Comparison of ENCODE assay signal across 1 cellular context in genomic region chr4:87006531-87007344, GRCh38.
A peak's percentile ranks its signal among the peaks of the same experiment; 100 is the strongest.
TF ChIP-seq lines count a peak whose summit lies in the region.

No MANE protein-coding gene starts in this region.

TF ChIP-seq in K562, 482 proteins besides CTCF, POLR2A, EP300 and RAD21 (continued from another document and continues in another):
- no peak for TF ChIP-seq FOXO4 (CRISPR knock-in tag; IDR thresholded peaks at IDR 0.05)
- TF ChIP-seq RBM39 (optimal IDR thresholded peaks at IDR 0.05; ENCODE audit: low read depth, low read length) = no peak
- TF ChIP-seq RAD51 (IDR thresholded peaks at IDR 0.05; ENCODE audit: borderline replicate concordance, low read depth) = no peak
- no peak; the same call in 1 of the 2 replicates for TF ChIP-seq NKRF (IDR thresholded peaks at IDR 0.05; ENCODE audit: borderline replicate concordance)
- no peak for TF ChIP-seq FOXK1 (CRISPR knock-in tag; IDR thresholded peaks at IDR 0.05; ENCODE audit: borderline replicate concordance)
- no peak for TF ChIP-seq HDAC8 (tag; IDR thresholded peaks at IDR 0.05)
- TF ChIP-seq RREB1 (CRISPR knock-in tag; IDR thresholded peaks at IDR 0.05) = no peak
- TF ChIP-seq RBM17 (IDR thresholded peaks at IDR 0.05; ENCODE audit: borderline replicate concordance, low read depth, low read length) = no peak
- TF ChIP-seq ZNF3 (CRISPR knock-in tag; IDR thresholded peaks at IDR 0.05) = no peak
- TF ChIP-seq ZNF134 (CRISPR knock-in tag; conservative IDR thresholded peaks at IDR 0.05) = no peak
- peak; percentile 59 to 95; a peak in 3 of 4 replicates for TF ChIP-seq BCLAF1 (IDR thresholded peaks at IDR 0.05; ENCODE audit: borderline replicate concordance in 1 of 2, control insufficient read depth in 1 of 2, low read depth in 2 of 2, low read length in 1 of 2)
- no peak for TF ChIP-seq PURB (CRISPR knock-in tag; IDR thresholded peaks at IDR 0.05; ENCODE audit: low read depth)
- no peak; the same call in 1 of the 2 replicates for TF ChIP-seq CREB1 (IDR thresholded peaks at IDR 0.05)
- peak; percentile 29; the same call in 1 of the 2 replicates for TF ChIP-seq CREB1 (CRISPR knock-in tag; IDR thresholded peaks at IDR 0.05)
- no peak for TF ChIP-seq CEBPB (tag; IDR thresholded peaks at IDR 0.05)
- TF ChIP-seq PREB (CRISPR knock-in tag; IDR thresholded peaks at IDR 0.05) = peak; percentile 86; the same call in 1 of the 2 replicates
- TF ChIP-seq SAP30 (IDR thresholded peaks at IDR 0.05; ENCODE audit: borderline replicate concordance, insufficient read depth, low read depth, low read length, poor library complexity, severe bottlenecking) = no peak
- no peak for TF ChIP-seq ZNF778 (CRISPR knock-in tag; IDR thresholded peaks at IDR 0.05)
- TF ChIP-seq MTA3 (IDR thresholded peaks at IDR 0.05; ENCODE audit: borderline replicate concordance) = peak; percentile 99
- TF ChIP-seq ZNF780A (CRISPR knock-in tag; IDR thresholded peaks at IDR 0.05) = no peak
- TF ChIP-seq TAF1 (IDR thresholded peaks at IDR 0.05; ENCODE audit: control insufficient read depth, extremely low read depth, insufficient read depth, low read length, severe bottlenecking) = peak; percentile 99
- TF ChIP-seq SPI1 (IDR thresholded peaks at IDR 0.05; ENCODE audit: borderline replicate concordance, low read depth, low read length) = no peak
- peak; percentile 100 for TF ChIP-seq POLR2G (IDR thresholded peaks at IDR 0.05; ENCODE audit: low read depth, low read length)
- no peak for TF ChIP-seq ZNF507 (tag; conservative IDR thresholded peaks at IDR 0.05)
- TF ChIP-seq NFE2L1 (tag; IDR thresholded peaks at IDR 0.05; ENCODE audit: borderline replicate concordance, low read depth) = no peak
- no peak for TF ChIP-seq SOX6 (IDR thresholded peaks at IDR 0.05)
- TF ChIP-seq CREM (IDR thresholded peaks at IDR 0.05; ENCODE audit: low read depth) = no peak; the same call in 1 of the 2 replicates
- no peak; the same call in 1 of the 2 replicates for TF ChIP-seq PBX2 (CRISPR knock-in tag; IDR thresholded peaks at IDR 0.05; ENCODE audit: low read depth)
- peak; percentile 44; the same call in 1 of the 2 replicates for TF ChIP-seq PBX2 (tag; conservative IDR thresholded peaks at IDR 0.05; ENCODE audit: low read depth)
- 0 out of 2 replicates have a peak, but pooled peaks have one; percentile 12 for TF ChIP-seq ZNF644 (tag; IDR thresholded peaks at IDR 0.05; ENCODE audit: low read depth)
- peak; percentile 70 for TF ChIP-seq VEZF1 (CRISPR knock-in tag; IDR thresholded peaks at IDR 0.05)
- no peak for TF ChIP-seq ZNF639 (CRISPR knock-in tag; conservative IDR thresholded peaks at IDR 0.05 in 1 of 2, IDR thresholded peaks at IDR 0.05 in 1 of 2)
